Comparison of ENCODE assay signal across 21 cellular contexts in genomic region chr2:126811101-126811500, GRCh38.
"Had no signal": no experiment of that assay in that cellular context is flagged by ENCODE, and none has a peak within 500 bp of the region (broad histone marks: within the 10 kb centered on the region; RNA-seq: fewer than 3 reads in every experiment).

No MANE protein-coding gene starts in this region.

- DNase-seq: activated CD4-positive, alpha-beta T cell treated with anti-CD3 and anti-CD28 coated beads for 4 hours; activated CD8-positive, alpha-beta memory T cell treated with anti-CD3 and anti-CD28 coated beads, Interleukin-2, amount 50 U/mL, for 4 hours; activated CD8-positive, alpha-beta T cell treated with anti-CD3 and anti-CD28 coated beads for 36 hours; activated naive CD4-positive, alpha-beta T cell; aorta; caudate nucleus; colonic mucosa; Kasumi-1; KBM-7; NCI-H1105 treated with DMSO at 0.1 percent for 48 hours; NCI-H1436 treated with DMSO at 0.1 percent for 48 hours; NCI-H187; NCI-H2081; NCI-H510A treated with DMSO at 0.1 percent for 48 hours; NCI-H69; Right ventricle myocardium superior; T-helper 17 cell; T-helper 9 cell had no signal

- H3K9me3 Mint-ChIP-seq: activated CD8-positive, alpha-beta T cell treated with anti-CD3 and anti-CD28 coated beads for 36 hours; activated naive CD4-positive, alpha-beta T cell treated with anti-CD3 and anti-CD28 coated beads, Interleukin-2, amount 50 U/mL, for 24 hours had no signal

- H3K4me3 Mint-ChIP-seq: activated CD8-positive, alpha-beta T cell treated with anti-CD3 and anti-CD28 coated beads for 36 hours; activated naive CD4-positive, alpha-beta T cell treated with anti-CD3 and anti-CD28 coated beads, Interleukin-2, amount 50 U/mL, for 24 hours; T-helper 17 cell had no signal

- H3K36me3 Mint-ChIP-seq: activated naive CD4-positive, alpha-beta T cell treated with anti-CD3 and anti-CD28 coated beads, Interleukin-2, amount 50 U/mL, for 24 hours had no signal

- H3K27ac Mint-ChIP-seq: activated CD8-positive, alpha-beta T cell treated with anti-CD3 and anti-CD28 coated beads for 36 hours; activated naive CD4-positive, alpha-beta T cell treated with anti-CD3 and anti-CD28 coated beads, Interleukin-2, amount 50 U/mL, for 24 hours; T-helper 17 cell had no signal

- H3K4me1 Mint-ChIP-seq: activated naive CD4-positive, alpha-beta T cell treated with anti-CD3 and anti-CD28 coated beads, Interleukin-2, amount 50 U/mL, for 24 hours; T-helper 17 cell had no signal

- ATAC-seq: activated CD4-positive, CD25-positive, alpha-beta regulatory T cell treated with anti-CD3 and anti-CD28 coated beads, Interleukin-2, amount 50 U/mL, for 24 hours; activated CD8-positive, alpha-beta T cell treated with anti-CD3 and anti-CD28 coated beads for 36 hours; Panc1; T-helper 17 cell had no signal
